In genomic region chr3:143849854-143850549, GRCh38 we compare ENCODE assay signal across 9 cellular contexts.
DNase-seq lines count a peak whose midpoint lies in the region; ATAC-seq and TF ChIP-seq lines count a peak whose summit lies in the region.
"Had no signal": no experiment of that assay in that cellular context is flagged by ENCODE, and none has a peak within 500 bp of the region (broad histone marks: within the 10 kb centered on the region; RNA-seq: fewer than 3 reads in every experiment).

No MANE protein-coding gene starts in this region.

- POLR2A ChIA-PET in HEK293T (lab: Yijun Ruan, JAX) = interaction anchor here (1.1 kb wide), 1 partner anchor 121 kb away, joined by 4 read pairs; the partner anchor contains the start of gene DIPK2A

- in situ Hi-C loops in brain microvascular endothelial cell (cut with HindIII; ENCODE audit: low pct_ligation_motif_present, low sequenced_read_pairs) = no loop called here

- H3K4me3 ChIP-seq in brain microvascular endothelial cell (ENCODE audit: low read depth, low read length) (no peak overlapping the region), rectal smooth muscle tissue (ENCODE audit: low read length) (no peak overlapping the region)
- H3K4me3 ChIP-seq: SJSA1 had no signal

- H3K27me3 ChIP-seq in brain microvascular endothelial cell (replicated peaks) (no peaks in the 10 kb centered on the region), rectal smooth muscle tissue (ENCODE audit: control insufficient read depth, insufficient read depth, low read length) (no peaks in the 10 kb centered on the region)
- H3K27me3 ChIP-seq: SJSA1 had no signal

- peak; percentile 62 for DNase-seq in brain microvascular endothelial cell
- DNase-seq in activated naive CD4-positive, alpha-beta T cell treated with anti-CD3 and anti-CD28 coated beads, Interleukin-2, amount 50 U/mL, for 16 hours = no peak
- DNase-seq in NCI-H187 treated with DMSO at 0.1 percent for 48 hours (lab: John Stamatoyannopoulos, UW) = no peak
- no peak for DNase-seq in HEK293T (ENCODE audit: extremely low spot score)
- DNase-seq in NK-92 treated with Interleukin-12 subunit alpha and Interleukin-12 subunit beta, amount 100 ng/mL, for 24 hours (lab: John Stamatoyannopoulos, UW) = no peak

- peaks cover 5% of the 10 kb centered on the region for H3K4me1 ChIP-seq in rectal smooth muscle tissue (ENCODE audit: control insufficient read depth, insufficient read depth, low read length)
- H3K4me1 ChIP-seq: SJSA1 had no signal

- no peak overlapping the region for H3K9ac ChIP-seq in rectal smooth muscle tissue (ENCODE audit: low read length)

- CTCF ChIA-PET in HEK293T (lab: Yijun Ruan, JAX) = no interaction called here

- H3K36me3 ChIP-seq in brain microvascular endothelial cell (replicated peaks) (no peaks in the 10 kb centered on the region), rectal smooth muscle tissue (ENCODE audit: control insufficient read depth, insufficient read depth, low read length) (no peaks in the 10 kb centered on the region)
- H3K36me3 ChIP-seq: SJSA1 had no signal

- ATAC-seq in GM18909 (IDR thresholded peaks at IDR 0.05; ENCODE audit: poor library complexity, unreplicated experiment) = peak; percentile 59
- peak; percentile 50 for ATAC-seq in HG03095 (IDR thresholded peaks at IDR 0.05; ENCODE audit: unreplicated experiment)

- TF ChIP-seq CTCF in brain microvascular endothelial cell (IDR thresholded peaks at IDR 0.05; ENCODE audit: low read depth, low read length, missing control alignments) = no peak

- H3K27ac ChIP-seq in brain microvascular endothelial cell (no peak overlapping the region), rectal smooth muscle tissue (ENCODE audit: low read depth, low read length) (peak overlapping the region; percentile 3)
- H3K27ac ChIP-seq: SJSA1 had no signal

TF ChIP-seq in HEK293T, 16 proteins besides CTCF, POLR2A, EP300 and RAD21:
- TF ChIP-seq CTBP1 (IDR thresholded peaks at IDR 0.05; ENCODE audit: borderline replicate concordance) = no peak
- no peak for TF ChIP-seq FOXM1 (IDR thresholded peaks at IDR 0.05; ENCODE audit: borderline replicate concordance)
- no peak for TF ChIP-seq FOXK2 (IDR thresholded peaks at IDR 0.05)
- TF ChIP-seq LEF1 (IDR thresholded peaks at IDR 0.05; ENCODE audit: borderline replicate concordance) = no peak
- no peak for TF ChIP-seq HDGF (IDR thresholded peaks at IDR 0.05; ENCODE audit: borderline replicate concordance)
- TF ChIP-seq SP1 (IDR thresholded peaks at IDR 0.05) = no peak
- TF ChIP-seq ZNF384 (IDR thresholded peaks at IDR 0.05) = no peak
- TF ChIP-seq FOXA1 (IDR thresholded peaks at IDR 0.05) = no peak
- TF ChIP-seq TARDBP (IDR thresholded peaks at IDR 0.05) = no peak
- TF ChIP-seq SUZ12 (IDR thresholded peaks at IDR 0.05) = no peak
